8 cellular contexts compared by ENCODE assay signal in genomic region chr13:30618186-30618937, GRCh38. TPM values are rescaled to one million over a fixed set of nuclear protein-coding genes. Genes with fewer than 3 reads are reported as not detected.
DNase-seq lines count a peak whose midpoint lies in the region; ATAC-seq and TF ChIP-seq lines count a peak whose summit lies in the region.

No MANE protein-coding gene starts in this region.

- peaks cover 14 to 32% of the 10 kb centered on the region in 2 donors for H3K4me1 ChIP-seq in adrenal gland (replicated peaks in 1 of 2)
- peaks cover 5% of the 10 kb centered on the region for H3K4me1 ChIP-seq in stomach smooth muscle (ENCODE audit: control insufficient read depth, insufficient read depth, low read length)

- no peak for ATAC-seq in left cardiac atrium
- no peak for ATAC-seq in sciatic nerve

- no peaks in the 10 kb centered on the region for H3K27me3 ChIP-seq in adrenal gland
- H3K27me3 ChIP-seq in kidney epithelial cell (ENCODE audit: control insufficient read depth, insufficient read depth, low read length): no peaks in the 10 kb centered on the region
- H3K27me3 ChIP-seq in stomach smooth muscle (ENCODE audit: control insufficient read depth in 1 of 2, insufficient read depth in 2 of 2, low read length in 2 of 2): no peaks in the 10 kb centered on the region

- no peak for TF ChIP-seq CTCF in adrenal gland (IDR thresholded peaks at IDR 0.05)
- no peak for TF ChIP-seq CTCF in kidney epithelial cell (IDR thresholded peaks at IDR 0.05; ENCODE audit: insufficient read depth, low read length, poor library complexity, severe bottlenecking)
- TF ChIP-seq CTCF in osteocyte (IDR thresholded peaks at IDR 0.05): no peak

- intact Hi-C loops in left cardiac atrium (cut with DNase I) (no loop called here), cardiac septum (cut with DNase I) (loop anchor here (5.0 to 10.0 kb wide), 7 partner anchors 46 to 544 kb away; partner anchors contain the start of genes HSPH1, KATNAL1 and UBE2L5), adrenal gland (cut with DNase I) (loop anchor here in 1 of 2 donors (10.0 kb wide), 1 partner anchor 154 kb away; the partner anchor contains the start of gene HMGB1), sciatic nerve (cut with DNase I) (loop anchor here (10.0 kb wide), 1 partner anchor 154 kb away; the partner anchor contains the start of gene HMGB1)

- H3K9ac ChIP-seq in stomach smooth muscle (ENCODE audit: low read length in 2 of 2): peak overlapping the region; percentile 75 to 93

- peak overlapping the region; percentile 24 to 90 (median 68) for H3K4me3 ChIP-seq in adrenal gland
- peak overlapping the region; percentile 90 for H3K4me3 ChIP-seq in kidney epithelial cell (ENCODE audit: low read depth, low read length)
- H3K4me3 ChIP-seq in stomach smooth muscle (ENCODE audit: low read length in 2 of 2): peak overlapping the region; percentile 76 to 98

- DNase-seq in left cardiac atrium (peak; percentile 26), cardiac septum (ENCODE audit: low spot score) (no peak), LHCN-M2 (ENCODE audit: low read depth) (peak; percentile 17), adrenal gland (peak in 5 of 7 donors; percentile 17 to 47 (median 32)), kidney epithelial cell (ENCODE audit: low read depth) (no peak), sciatic nerve (ENCODE audit: low spot score) (no peak), osteocyte (ENCODE audit: extremely low spot score, unreplicated experiment) (no peak)

- H3K27ac ChIP-seq in adrenal gland (peak overlapping the region; percentile 47 to 100 (median 76)), stomach smooth muscle (ENCODE audit: low read length) (peak overlapping the region; percentile 84)

- 1 to 2% (median 1%) methylated on average over 15 to 21 of the region's 21 CpGs for WGBS in adrenal gland, 4 donors

- no peak for TF ChIP-seq POLR2A in adrenal gland (IDR thresholded peaks at IDR 0.05)

- H3K36me3 ChIP-seq in adrenal gland (replicated peaks in 1 of 2) (no peaks in the 10 kb centered on the region), kidney epithelial cell (ENCODE audit: control insufficient read depth, insufficient read depth, low read length) (no peaks in the 10 kb centered on the region), stomach smooth muscle (ENCODE audit: control insufficient read depth in 2 of 2, insufficient read depth in 2 of 2, low read length in 2 of 2) (peaks cover 4 to 5% of the 10 kb centered on the region in 2 donors)

- H3K27me3 Mint-ChIP-seq in osteocyte (ENCODE audit: unreplicated experiment): no peaks in the 10 kb centered on the region

- peaks cover 8% of the 10 kb centered on the region for H3K36me3 Mint-ChIP-seq in osteocyte (ENCODE audit: unreplicated experiment)

- H3K4me3 Mint-ChIP-seq in osteocyte (ENCODE audit: unreplicated experiment): no peak overlapping the region

- no peaks in the 10 kb centered on the region for H3K9me3 ChIP-seq in adrenal gland (replicated peaks in 1 of 3)
- H3K9me3 ChIP-seq in stomach smooth muscle (ENCODE audit: control insufficient read depth in 2 of 2, low read length in 2 of 2): no peaks in the 10 kb centered on the region

- H3K4me1 Mint-ChIP-seq in osteocyte (ENCODE audit: unreplicated experiment): peaks cover 14% of the 10 kb centered on the region

- no peak overlapping the region for H3K27ac Mint-ChIP-seq in osteocyte (ENCODE audit: unreplicated experiment)

- H3K9me3 Mint-ChIP-seq in osteocyte (ENCODE audit: unreplicated experiment): no peaks in the 10 kb centered on the region

RNA-seq across cellular contexts. Expression of gene USPL1, which starts 0.6 kb away (rescaled TPM):
- total RNA-seq in left cardiac atrium (10 to 100 TPM in 1 of 2 donors, 1 to 10 TPM in 1; 8.5 to 12.7 TPM), cardiac septum (9.8 TPM), LHCN-M2 (2014; rRNA removed) (13.9 and 17.3 TPM in 2 replicates), adrenal gland (10 to 100 TPM in 6 of 8 donors, 1 to 10 TPM in 2; 6.3 to 18.7 (median 14.7) TPM), kidney epithelial cell (24.9 and 33.1 TPM in 2 replicates), sciatic nerve (24.3 TPM), osteocyte (11.9 TPM in 2 replicates)
- 3.3 TPM for polyA plus RNA-seq in LHCN-M2 (2012)
- 10 to 100 TPM; 15.4 to 18.5 (median 15.4) TPM for polyA plus RNA-seq in adrenal gland

Comparison
In these comparisons a context has a peak if more than half of its experiments do, and no peak if none do; other contexts are left out.
1. DNase-seq: peak in left cardiac atrium (single experiment), LHCN-M2 (single experiment) and adrenal gland (5 of 7); none in cardiac septum (single experiment), kidney epithelial cell (single experiment), sciatic nerve (single experiment) and osteocyte (single experiment).
2. intact Hi-C loops: an anchor here in cardiac septum (5.0 to 10.0 kb wide) and sciatic nerve (10.0 kb wide); none called in left cardiac atrium.
3. Peak in every context shown above with its lines, with median percentiles within 50 percentile points of each other: H3K4me3 ChIP-seq.